Comparison of ENCODE assay signal across 9 cellular contexts in the genomic region with DNA sequence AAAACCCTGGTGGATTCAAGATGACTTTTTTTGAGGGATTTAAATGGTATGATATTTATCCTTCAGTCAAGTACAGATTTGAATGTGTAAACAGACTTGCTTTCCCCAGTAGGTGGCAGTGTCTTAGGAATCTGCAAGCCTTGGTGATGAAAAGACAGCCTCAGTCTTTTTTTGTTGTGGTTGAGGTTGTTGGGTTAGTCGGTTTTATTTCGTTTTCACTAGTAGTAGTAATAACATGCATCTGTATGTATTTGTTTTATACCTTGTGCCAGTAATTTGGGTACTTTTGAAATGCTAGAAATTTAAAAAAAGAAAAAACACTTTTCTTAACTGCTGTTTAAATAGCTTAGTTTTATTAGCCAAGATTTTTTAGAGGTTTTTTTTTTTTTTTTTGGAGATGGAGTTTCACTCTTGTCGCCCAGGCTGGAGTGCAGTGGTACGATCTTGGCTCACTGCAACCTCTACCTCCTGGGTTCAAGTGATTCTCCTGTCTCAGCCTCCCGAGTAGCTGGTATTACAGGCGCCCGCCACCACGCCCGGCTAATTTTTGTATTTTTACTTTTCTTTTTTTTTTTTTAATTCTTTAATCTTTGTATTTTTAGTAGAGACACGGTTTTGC. TPM values are rescaled to one million over a fixed set of nuclear protein-coding genes. Genes with fewer than 3 reads are reported as not detected.
DNase-seq lines count a peak whose midpoint lies in the region; ATAC-seq and TF ChIP-seq lines count a peak whose summit lies in the region.
"Had no signal": no experiment of that assay in that cellular context is flagged by ENCODE, and none has a peak within 500 bp of the region (broad histone marks: within the 10 kb centered on the region; RNA-seq: fewer than 3 reads in every experiment).

No MANE protein-coding gene starts in this region.

- CTCF ChIA-PET in Panc1 (lab: Charles Lee) = interaction anchor here (0.6 to 1.4 kb wide), 7 partner anchors 10 to 429 kb away, joined by 3 to 10 read pairs (median 5); no protein-coding TSS in a partner anchor

- peak; percentile 69; the same call in 1 of the 2 replicates for TF ChIP-seq CTCF in Panc1 (IDR thresholded peaks at IDR 0.05)
- peak; percentile 31 to 76 (median 70) for TF ChIP-seq CTCF in heart right ventricle (IDR thresholded peaks at IDR 0.05)

- intact Hi-C loops in Panc1 (cut with micrococcal nuclease; ENCODE audit: unreplicated experiment) = no loop called here
- intact Hi-C loops in heart right ventricle (cut with DNase I) = loop anchor here in 9 of 10 donors (2.0 to 10.0 kb wide), 5 partner anchors 178 to 208 kb away; partner anchors contain the start of gene COQ2 (in 1 of the 9)
- intact Hi-C loops in sciatic nerve (cut with DNase I) = loop anchor here (10.0 kb wide), 1 partner anchor 201 kb away; no protein-coding TSS in a partner anchor

- H3K27ac ChIP-seq in Panc1 (ENCODE audit: low read length) (no peak overlapping the region; the same call in 1 of the 2 replicates), heart right ventricle (no peak overlapping the region)

- H3K27ac Mint-ChIP-seq in activated naive CD4-positive, alpha-beta T cell treated with anti-CD3 and anti-CD28 coated beads, Interleukin-2, amount 50 U/mL, for 72 hours = peak overlapping the region in 1 of 2 donors; percentile 79

- DNase-seq in GDM1 (lab: John Stamatoyannopoulos, UW) (peak; percentile 54), HuH-7 (ENCODE audit: low spot score) (peak; percentile 26), Panc1 (ENCODE audit: low read depth, low spot score) (peak; percentile 35), heart right ventricle (peak in 1 of 2 donors; percentile 25), sciatic nerve (ENCODE audit: low spot score) (no peak), NCI-H1105 treated with DMSO at 0.1 percent for 48 hours (lab: John Stamatoyannopoulos, UW) (no peak)
- peak in 1 of 2 donors; percentile 69 for DNase-seq in activated naive CD4-positive, alpha-beta T cell treated with anti-CD3 and anti-CD28 coated beads, Interleukin-2, amount 50 U/mL, for 72 hours (ENCODE audit: low spot score in 2 of 2)
- DNase-seq: left cardiac atrium had no signal

- 79 to 85% methylated on average over 10 of the region's 10 CpGs for WGBS in heart right ventricle, 2 donors

- H3K36me3 Mint-ChIP-seq in activated naive CD4-positive, alpha-beta T cell treated with anti-CD3 and anti-CD28 coated beads, Interleukin-2, amount 50 U/mL, for 72 hours = peaks cover 15 to 16% of the 10 kb centered on the region in 2 donors

- BruUV-seq in Panc1 (replicated peaks; lab: Mats Ljungman, UMichigan) = no TSS peak

- no peaks in the 10 kb centered on the region for H3K9me3 Mint-ChIP-seq in activated naive CD4-positive, alpha-beta T cell treated with anti-CD3 and anti-CD28 coated beads, Interleukin-2, amount 50 U/mL, for 72 hours

- in situ Hi-C loops in Panc1 (cut with HindIII; ENCODE audit: low pct_unique_long_range_greater_than_20kb, low sequenced_read_pairs) = no loop called here

- H3K4me3 ChIP-seq in Panc1 (ENCODE audit: low read depth in 2 of 2, low read length in 2 of 2) (no peak overlapping the region), heart right ventricle (no peak overlapping the region)

- H3K9me3 ChIP-seq in Panc1 (ENCODE audit: control insufficient read depth, insufficient read depth, low read depth, low read length) (no peaks in the 10 kb centered on the region), heart right ventricle (no peaks in the 10 kb centered on the region)

- ATAC-seq in GM21528 (IDR thresholded peaks at IDR 0.05; ENCODE audit: low FRiP score, unreplicated experiment) (peak; percentile 74), Panc1 (peak; percentile 80), heart right ventricle (peak in 3 of 8 donors; percentile 50 to 59 (median 56)), sciatic nerve (peak; percentile 57)
- peak; percentile 87 to 96 for ATAC-seq in activated naive CD4-positive, alpha-beta T cell treated with anti-CD3 and anti-CD28 coated beads, Interleukin-2, amount 50 U/mL, for 72 hours

- H3K36me3 ChIP-seq in Panc1 (ENCODE audit: control insufficient read depth, insufficient read depth, low read length) (no peaks in the 10 kb centered on the region; the same call in 1 of the 2 replicates), heart right ventricle (peaks cover 0 to 76% (median 34%) of the 10 kb centered on the region in 9 donors)

- no peaks in the 10 kb centered on the region for H3K27me3 ChIP-seq in Panc1 (ENCODE audit: control insufficient read depth, insufficient read depth, low read length)
- no peaks in the 10 kb centered on the region for H3K27me3 ChIP-seq in heart right ventricle

- POLR2A ChIA-PET in Panc1 (lab: Charles Lee) = interaction anchor here (0.7 kb wide), 1 partner anchor 1859 kb away, joined by 4 read pairs; no protein-coding TSS in a partner anchor

- H3K4me1 ChIP-seq in Panc1 (ENCODE audit: control insufficient read depth, insufficient read depth, low read length) (no peaks in the 10 kb centered on the region; the same call in 1 of the 2 replicates), heart right ventricle (peaks cover 0 to 16% (median 0%) of the 10 kb centered on the region in 9 donors)

RNA-seq across cellular contexts. Expression of gene COPS4, which starts 39.2 kb away (rescaled TPM):
- total RNA-seq in Panc1 (2021; ENCODE audit: unreplicated experiment) (23.7 TPM), heart right ventricle (10 to 100 TPM; 48.1 to 65.1 (median 57.5) TPM), sciatic nerve (28.5 TPM)
- polyA plus RNA-seq in Panc1 (2012; ENCODE audit: insufficient read length) = 26.8 TPM
- total RNA-seq in activated naive CD4-positive, alpha-beta T cell treated with anti-CD3 and anti-CD28 coated beads, Interleukin-2, amount 50 U/mL, for 72 hours = 10 to 100 TPM; 30.9 to 32.4 TPM
- 10 to 100 TPM; 12.5 to 40.3 TPM for polyA plus RNA-seq in heart right ventricle

RNA-seq across cellular contexts. Expression of gene PLAC8, which starts 40.3 kb away (rescaled TPM):
- total RNA-seq in Panc1 (2021; ENCODE audit: unreplicated experiment) = 154 TPM
- polyA plus RNA-seq in Panc1 (2012; ENCODE audit: insufficient read length) = 87.6 TPM
- 100 to 1,000 TPM in 1 of 2 donors, 10 to 100 TPM in 1; 23.3 to 169 TPM for total RNA-seq in activated naive CD4-positive, alpha-beta T cell treated with anti-CD3 and anti-CD28 coated beads, Interleukin-2, amount 50 U/mL, for 72 hours
- total RNA-seq in heart right ventricle = 1 to 10 TPM in 3 of 10 donors, under 1 TPM in 7; 0.39 to 9.4 (median 0.66) TPM
- polyA plus RNA-seq in heart right ventricle = under 1 TPM; 0.51 to 0.64 TPM
- total RNA-seq in sciatic nerve = 4.5 TPM

Comparison
In these comparisons a context has a peak if more than half of its experiments do, and no peak if none do; other contexts are left out.
1. DNase-seq: peak in GDM1 (single experiment), HuH-7 (single experiment) and Panc1 (single experiment); none in sciatic nerve (single experiment) and NCI-H1105 treated with DMSO at 0.1 percent for 48 hours (single experiment).